In the genomic region with DNA sequence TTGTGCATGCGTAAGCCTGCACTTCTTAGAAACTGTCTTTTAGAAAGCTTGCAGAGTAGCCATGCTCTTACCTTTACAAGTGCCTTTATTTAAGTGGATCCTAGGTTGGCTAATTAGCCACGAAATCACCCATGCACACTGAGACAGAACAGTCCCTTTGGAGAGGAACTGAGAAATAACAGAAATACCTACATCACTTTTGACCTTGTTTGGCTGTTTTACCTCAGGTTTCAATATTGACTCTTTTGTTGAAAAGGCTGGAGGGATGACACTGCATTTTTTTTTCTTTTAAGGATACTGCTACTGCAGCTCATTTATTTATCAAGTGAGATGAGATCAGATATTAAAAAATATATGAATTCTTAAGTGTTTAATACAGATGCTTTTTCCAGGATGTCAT, we compare ENCODE assay signal across 13 cellular contexts.
DNase-seq lines count a peak whose midpoint lies in the region; ATAC-seq and TF ChIP-seq lines count a peak whose summit lies in the region.
"Had no signal": no experiment of that assay in that cellular context is flagged by ENCODE, and none has a peak within 500 bp of the region (broad histone marks: within the 10 kb centered on the region; RNA-seq: fewer than 3 reads in every experiment).

No MANE protein-coding gene starts in this region.

- intact Hi-C loops in thyroid gland (cut with DNase I): no loop called here

- H3K4me3 ChIP-seq in HUES64 (ENCODE audit: low read length) (peak overlapping the region; percentile 68; the same call in 1 of the 2 replicates), thyroid gland (replicated peaks in 1 of 3) (no peak overlapping the region)
- H3K4me3 ChIP-seq: A549, SK-N-MC had no signal

- H3K9ac ChIP-seq in HUES64 (ENCODE audit: low read depth, low read length): no peak overlapping the region

- peak; percentile 34 for ATAC-seq in HG02678 (IDR thresholded peaks at IDR 0.05; ENCODE audit: unreplicated experiment)
- ATAC-seq: A549, right cardiac atrium had no signal

- DNase-seq in NCI-H82 (lab: John Stamatoyannopoulos, UW): peak; percentile 21
- no peak for DNase-seq in NCI-H82 treated with DMSO at 0.1 percent for 48 hours (lab: John Stamatoyannopoulos, UW; ENCODE audit: unreplicated experiment)
- DNase-seq in thyroid gland: peak; percentile 5 to 8
- DNase-seq in kidney glomerular epithelial cell (lab: John Stamatoyannopoulos, UW): no peak
- DNase-seq in HPDE6-E6E7 (ENCODE audit: extremely low spot score): no peak
- no peak for DNase-seq in putamen (ENCODE audit: low spot score)
- DNase-seq: activated CD8-positive, alpha-beta memory T cell treated with anti-CD3 and anti-CD28 coated beads, Interleukin-2, amount 50 U/mL, for 4 hours; right cardiac atrium; stimulated activated naive CD4-positive, alpha-beta T cell treated with Interleukin-2 at 50 U/mL for 16 hours had no signal

- TF ChIP-seq CTCF in thyroid gland (IDR thresholded peaks at IDR 0.05): no peak

- TF ChIP-seq POLR2A in thyroid gland (IDR thresholded peaks at IDR 0.05): no peak

- H3K36me3 ChIP-seq in HUES64 (ENCODE audit: insufficient read depth, low read length) (no peaks in the 10 kb centered on the region; the same call in 1 of the 2 replicates), thyroid gland (no peaks in the 10 kb centered on the region)

- H3K4me1 ChIP-seq in HUES64 (ENCODE audit: insufficient read depth, low read length): peaks cover 17% of the 10 kb centered on the region
- H3K4me1 ChIP-seq in thyroid gland: peaks cover 5 to 15% of the 10 kb centered on the region in 2 donors

- H3K27ac ChIP-seq in HUES64 (ENCODE audit: low read depth, low read length): no peak overlapping the region
- no peak overlapping the region for H3K27ac ChIP-seq in thyroid gland
- H3K27ac ChIP-seq: A549, SK-N-MC had no signal

- H3K9me3 ChIP-seq in HUES64 (ENCODE audit: insufficient read depth, low read depth, low read length): peaks cover 16% of the 10 kb centered on the region; the same call in 1 of the 2 replicates
- H3K9me3 ChIP-seq in thyroid gland: no peaks in the 10 kb centered on the region
- H3K9me3 ChIP-seq: A549 had no signal

- 83% methylated on average over 2 of the region's 2 CpGs for WGBS in HUES64
- 31 to 49% methylated on average over 2 of the region's 2 CpGs for WGBS in thyroid gland, 2 donors

- H3K27me3 ChIP-seq in HUES64 (ENCODE audit: insufficient read depth, low read length) (peaks cover 26% of the 10 kb centered on the region), thyroid gland (peaks cover 6% of the 10 kb centered on the region)

Comparison
In these comparisons a context has a peak if more than half of its experiments do, and no peak if none do; other contexts are left out.
1. DNase-seq: peak in NCI-H82 (single experiment) and thyroid gland (2 of 2); none in NCI-H82 treated with DMSO at 0.1 percent for 48 hours (single experiment), kidney glomerular epithelial cell (single experiment), HPDE6-E6E7 (single experiment) and putamen (single experiment).